Comparison of ENCODE assay signal across 11 cellular contexts in the genomic region with DNA sequence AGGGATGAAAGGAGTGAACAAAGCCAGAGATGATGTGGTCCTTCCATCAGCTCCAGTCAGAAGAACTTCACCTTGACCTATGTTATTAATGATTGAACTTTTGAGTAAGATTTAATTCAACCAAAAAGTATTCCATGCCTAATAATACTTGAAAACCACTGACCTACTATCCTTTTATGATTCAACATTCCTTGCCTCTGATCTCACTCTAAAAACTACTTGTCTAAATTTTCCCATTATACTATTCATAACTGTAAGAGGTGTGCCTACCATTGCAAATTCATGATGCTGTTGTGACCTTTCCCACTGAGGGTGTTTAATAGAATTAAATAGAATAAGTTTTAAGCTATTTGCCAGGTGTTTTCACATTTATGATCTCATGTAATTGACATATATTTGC.
"Had no signal": no experiment of that assay in that cellular context is flagged by ENCODE, and none has a peak within 500 bp of the region (broad histone marks: within the 10 kb centered on the region; RNA-seq: fewer than 3 reads in every experiment).

No MANE protein-coding gene starts in this region.

- DNase-seq: activated CD4-positive, alpha-beta T cell treated with anti-CD3 and anti-CD28 coated beads, Interleukin-2, amount 50 U/mL, for 48 hours; activated effector memory CD4-positive, alpha-beta T cell treated with anti-CD3 and anti-CD28 coated beads, Interleukin-2, amount 50 U/mL, for 16 hours; activated T-cell treated with anti-CD3 and anti-CD28 coated beads, Interleukin-2, amount 50 U/mL, for 4 hours; amygdala; heart right ventricle; islet precursor cell; left ventricle myocardium superior; small intestine had no signal

- ATAC-seq: activated CD4-positive, CD25-positive, alpha-beta regulatory T cell treated with anti-CD3 and anti-CD28 coated beads, Interleukin-2, amount 50 U/mL, for 24 hours; activated T-cell treated with anti-CD3 and anti-CD28 coated beads, Interleukin-2, amount 50 U/mL, for 4 hours; heart right ventricle; left ventricle myocardium superior had no signal

- H3K27ac ChIP-seq: cardiac muscle cell, heart right ventricle had no signal

- H3K4me3 Mint-ChIP-seq: activated naive CD8-positive, alpha-beta T cell; activated T-cell treated with anti-CD3 and anti-CD28 coated beads, Interleukin-2, amount 50 U/mL, for 4 hours had no signal

- H3K27me3 Mint-ChIP-seq: activated naive CD8-positive, alpha-beta T cell had no signal

- H3K4me1 ChIP-seq: heart right ventricle had no signal

- H3K9me3 Mint-ChIP-seq: activated T-cell treated with anti-CD3 and anti-CD28 coated beads, Interleukin-2, amount 50 U/mL, for 4 hours had no signal

- H3K27me3 ChIP-seq: cardiac muscle cell, heart right ventricle had no signal

- H3K4me3 ChIP-seq: cardiac muscle cell, heart right ventricle had no signal

- H3K27ac Mint-ChIP-seq: activated naive CD8-positive, alpha-beta T cell had no signal

- H3K36me3 ChIP-seq: cardiac muscle cell, heart right ventricle had no signal
